In genomic region chr17:32342603-32343325, GRCh38 we compare ENCODE assay signal across 8 cellular contexts. TPM values are rescaled to one million over a fixed set of nuclear protein-coding genes. Genes with fewer than 3 reads are reported as not detected.
A peak's percentile ranks its signal among the peaks of the same experiment; 100 is the strongest.
DNase-seq lines count a peak whose midpoint lies in the region; ATAC-seq lines count a peak whose summit lies in the region.

No MANE protein-coding gene starts in this region.

- peaks cover 25% of the 10 kb centered on the region for H3K4me1 Mint-ChIP-seq in T-helper 1 cell treated with Interleukin-12 subunit alpha and Interleukin-12 subunit beta and Interleukin-4 antibody, amounts not matched to agents 30 μg/mL and 1 μg/mL, for 36 hours (ENCODE audit: low read depth)
- peaks cover 35% of the 10 kb centered on the region for H3K4me1 Mint-ChIP-seq in activated CD8-positive, alpha-beta T cell treated with anti-CD3 and anti-CD28 coated beads, Interleukin-2, amount 10 ng/mL, durations not matched to agents 7 days and 5 days (ENCODE audit: low read depth)

- H3K36me3 Mint-ChIP-seq in T-helper 1 cell treated with Interleukin-12 subunit alpha and Interleukin-12 subunit beta and Interleukin-4 antibody, amounts not matched to agents 30 μg/mL and 1 μg/mL, for 36 hours (ENCODE audit: low read depth) = peaks cover 12% of the 10 kb centered on the region
- H3K36me3 Mint-ChIP-seq in activated CD8-positive, alpha-beta T cell treated with anti-CD3 and anti-CD28 coated beads, Interleukin-2, amount 10 ng/mL, durations not matched to agents 7 days and 5 days (ENCODE audit: low read depth) = peaks cover 20% of the 10 kb centered on the region

- CTCF ChIA-PET in activated CD8-positive, alpha-beta T cell treated with anti-CD3 and anti-CD28 coated beads, Interleukin-2, amount 10 ng/mL, durations not matched to agents 7 days and 5 days (lab: Charles Lee) = interaction anchor here (0.7 to 1.2 kb wide), 5 partner anchors 8 to 27 kb away, joined by 3 to 4 read pairs (median 3); no protein-coding TSS in a partner anchor

- DNase-seq in T-helper 1 cell = no peak
- no peak for DNase-seq in activated CD8-positive, alpha-beta T cell treated with anti-CD3 and anti-CD28 coated beads, Interleukin-2, amount 10 ng/mL, durations not matched to agents 7 days and 5 days
- peak; percentile 40 for DNase-seq in islet precursor cell
- DNase-seq in NCI-H1048 (lab: John Stamatoyannopoulos, UW) = no peak
- no peak for DNase-seq in SIG-M5 treated with dmso at 0.1 percent for 504 hours (lab: John Stamatoyannopoulos, UW; ENCODE audit: unreplicated experiment)

- ATAC-seq in activated CD8-positive, alpha-beta T cell treated with anti-CD3 and anti-CD28 coated beads, Interleukin-2, amount 10 ng/mL, durations not matched to agents 7 days and 5 days = no peak
- ATAC-seq in GM18511 (IDR thresholded peaks at IDR 0.05; ENCODE audit: unreplicated experiment) = no peak

- no peaks in the 10 kb centered on the region for H3K27me3 Mint-ChIP-seq in T-helper 1 cell treated with Interleukin-12 subunit alpha and Interleukin-12 subunit beta and Interleukin-4 antibody, amounts not matched to agents 30 μg/mL and 1 μg/mL, for 36 hours (ENCODE audit: low read depth)
- H3K27me3 Mint-ChIP-seq in activated CD8-positive, alpha-beta T cell treated with anti-CD3 and anti-CD28 coated beads, Interleukin-2, amount 10 ng/mL, durations not matched to agents 7 days and 5 days (ENCODE audit: low read depth) = no peaks in the 10 kb centered on the region

- H3K9me3 Mint-ChIP-seq in T-helper 1 cell treated with Interleukin-12 subunit alpha and Interleukin-12 subunit beta and Interleukin-4 antibody, amounts not matched to agents 30 μg/mL and 1 μg/mL, for 36 hours = no peaks in the 10 kb centered on the region
- no peaks in the 10 kb centered on the region for H3K9me3 Mint-ChIP-seq in activated CD8-positive, alpha-beta T cell treated with anti-CD3 and anti-CD28 coated beads, Interleukin-2, amount 10 ng/mL, durations not matched to agents 7 days and 5 days (ENCODE audit: insufficient read depth)

- POLR2A ChIA-PET in activated CD8-positive, alpha-beta T cell treated with anti-CD3 and anti-CD28 coated beads, Interleukin-2, amount 10 ng/mL, durations not matched to agents 7 days and 5 days (lab: Charles Lee) = interaction anchor here (1.0 to 3.6 kb wide), 3 partner anchors 8 to 23 kb away, joined by 3 to 24 read pairs (median 6); partner anchors contain the start of gene ZNF207

- H3K4me3 Mint-ChIP-seq in T-helper 1 cell treated with Interleukin-12 subunit alpha and Interleukin-12 subunit beta and Interleukin-4 antibody, amounts not matched to agents 30 μg/mL and 1 μg/mL, for 36 hours = peak overlapping the region; percentile 90
- H3K4me3 Mint-ChIP-seq in activated CD8-positive, alpha-beta T cell treated with anti-CD3 and anti-CD28 coated beads, Interleukin-2, amount 10 ng/mL, durations not matched to agents 7 days and 5 days = peak overlapping the region; percentile 90

- peak overlapping the region; percentile 63 for H3K27ac ChIP-seq in temporal lobe (ENCODE audit: low read depth, low read length)

- peak overlapping the region; percentile 87 for H3K27ac Mint-ChIP-seq in T-helper 1 cell treated with Interleukin-12 subunit alpha and Interleukin-12 subunit beta and Interleukin-4 antibody, amounts not matched to agents 30 μg/mL and 1 μg/mL, for 36 hours
- H3K27ac Mint-ChIP-seq in activated CD8-positive, alpha-beta T cell treated with anti-CD3 and anti-CD28 coated beads, Interleukin-2, amount 10 ng/mL, durations not matched to agents 7 days and 5 days = peak overlapping the region; percentile 91

RNA-seq across cellular contexts. Expression of gene C17orf75, which starts 0.8 kb away (rescaled TPM):
- 10 to 100 TPM; 29.0 to 34.0 TPM for total RNA-seq in activated CD8-positive, alpha-beta T cell treated with anti-CD3 and anti-CD28 coated beads, Interleukin-2, amount 10 ng/mL, durations not matched to agents 7 days and 5 days
- total RNA-seq in temporal lobe = 22.1 TPM

RNA-seq across cellular contexts. Expression of gene ZNF207, which starts 7.2 kb away (rescaled TPM):
- total RNA-seq in activated CD8-positive, alpha-beta T cell treated with anti-CD3 and anti-CD28 coated beads, Interleukin-2, amount 10 ng/mL, durations not matched to agents 7 days and 5 days = 100 to 1,000 TPM; 250 to 263 TPM
- total RNA-seq in temporal lobe = 62.4 TPM
